In the genomic region with DNA sequence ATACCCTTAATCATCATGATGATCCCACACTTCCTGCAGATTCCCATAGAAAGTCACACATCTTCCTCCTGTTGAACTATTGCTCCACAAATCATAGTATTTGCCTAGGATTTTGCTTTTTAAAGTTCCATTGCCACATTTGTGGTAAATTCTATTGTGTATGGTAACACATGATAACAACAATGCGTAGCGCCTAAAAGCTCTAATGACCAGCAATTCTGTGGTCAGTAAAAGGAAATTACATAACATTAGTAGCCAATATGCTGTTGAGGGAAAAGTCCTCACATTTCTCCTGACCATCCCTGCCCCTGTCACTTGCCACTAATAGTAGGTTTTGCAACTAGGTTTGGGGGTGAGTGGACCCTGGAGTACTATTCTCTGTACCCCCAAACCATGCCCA, we compare ENCODE assay signal across 25 cellular contexts.
"Had no signal": no experiment of that assay in that cellular context is flagged by ENCODE, and none has a peak within 500 bp of the region (broad histone marks: within the 10 kb centered on the region; RNA-seq: fewer than 3 reads in every experiment).

No MANE protein-coding gene starts in this region.

- H3K9me3 Mint-ChIP-seq: activated B cell treated with CpG ODN at 0.5 μM for 24 hours; effector memory CD8-positive, alpha-beta T cell; mesothelial cell of epicardium; naive B cell; stimulated activated naive B cell treated with anti-CD40 and anti-IgM and Interleukin-4, amounts not matched to agents 10 μg/mL and 1 μg/mL and 100 μg/mL, for 72 hours had no signal

- DNase-seq: activated B cell treated with CpG ODN at 0.5 μM for 24 hours; activated CD4-positive, alpha-beta T cell treated with anti-CD3 and anti-CD28 coated beads for 36 hours; activated CD4-positive, alpha-beta T cell treated with anti-CD3 and anti-CD28 coated beads, Interleukin-2, amount 50 U/mL, for 48 hours; activated CD8-positive, alpha-beta memory T cell treated with anti-CD3 and anti-CD28 coated beads for 24 hours; activated effector memory CD4-positive, alpha-beta T cell treated with Interleukin-2 at 50 U/mL for 16 hours; activated naive CD4-positive, alpha-beta T cell treated with Interleukin-2 at 50 U/mL for 16 hours; cortex of kidney; effector memory CD8-positive, alpha-beta T cell; erythroblast; foreskin fibroblast; head of caudate nucleus; hippocampal formation; naive B cell; nucleus accumbens; stimulated activated CD4-positive, alpha-beta T cell treated with anti-CD3 and anti-CD28 coated beads, Interleukin-15, amount 100 ng/mL, for 24 hours; stimulated activated CD4-positive, alpha-beta T cell treated with anti-CD3 and anti-CD28 coated beads, Interleukin-2, amount 100 ng/mL, for 24 hours; stimulated activated naive B cell treated with anti-CD40 and anti-IgM and Interleukin-4, amounts not matched to agents 10 μg/mL and 1 μg/mL and 100 μg/mL, for 72 hours; T-helper 2 cell; tibial artery had no signal

- H3K36me3 Mint-ChIP-seq: activated naive CD8-positive, alpha-beta T cell; brain; mesothelial cell of epicardium; naive B cell; stimulated activated naive B cell treated with anti-CD40 and anti-IgM and Interleukin-4, amounts not matched to agents 10 μg/mL and 1 μg/mL and 100 μg/mL, for 72 hours had no signal

- H3K9me3 ChIP-seq: ascending aorta, suprapubic skin, tibial artery had no signal

- H3K27me3 Mint-ChIP-seq: activated CD4-positive, alpha-beta T cell treated with anti-CD3 and anti-CD28 coated beads for 36 hours; activated naive CD8-positive, alpha-beta T cell; brain; stimulated activated naive B cell treated with anti-CD40 and anti-IgM and Interleukin-4, amounts not matched to agents 10 μg/mL and 1 μg/mL and 100 μg/mL, for 72 hours had no signal

- H3K4me3 ChIP-seq: ascending aorta, suprapubic skin, tibial artery had no signal

- H3K27ac ChIP-seq: ascending aorta, parathyroid adenoma, suprapubic skin, tibial artery had no signal

- H3K27me3 ChIP-seq: ascending aorta, suprapubic skin, tibial artery had no signal

- H3K4me1 ChIP-seq: ascending aorta, parathyroid adenoma, suprapubic skin, tibial artery had no signal

- H3K27ac Mint-ChIP-seq: activated B cell treated with CpG ODN at 0.5 μM for 24 hours; activated CD4-positive, alpha-beta T cell treated with anti-CD3 and anti-CD28 coated beads for 36 hours; activated naive CD8-positive, alpha-beta T cell; brain; naive B cell; stimulated activated naive B cell treated with anti-CD40 and anti-IgM and Interleukin-4, amounts not matched to agents 10 μg/mL and 1 μg/mL and 100 μg/mL, for 72 hours had no signal

- H3K4me3 Mint-ChIP-seq: activated B cell treated with CpG ODN at 0.5 μM for 24 hours; activated CD4-positive, alpha-beta T cell treated with anti-CD3 and anti-CD28 coated beads for 36 hours; activated naive CD8-positive, alpha-beta T cell; brain; effector memory CD8-positive, alpha-beta T cell; mesothelial cell of epicardium; naive B cell; stimulated activated naive B cell treated with anti-CD40 and anti-IgM and Interleukin-4, amounts not matched to agents 10 μg/mL and 1 μg/mL and 100 μg/mL, for 72 hours had no signal

- H3K36me3 ChIP-seq: ascending aorta, suprapubic skin, tibial artery had no signal

- H3K4me1 Mint-ChIP-seq: activated CD4-positive, alpha-beta T cell treated with anti-CD3 and anti-CD28 coated beads for 36 hours; brain had no signal

- ATAC-seq: activated CD4-positive, alpha-beta T cell treated with anti-CD3 and anti-CD28 coated beads for 36 hours; effector memory CD8-positive, alpha-beta T cell; stimulated activated naive B cell treated with anti-CD40 and anti-IgM and Interleukin-4, amounts not matched to agents 10 μg/mL and 1 μg/mL and 100 μg/mL, for 72 hours had no signal
